ENCODE assay signal across 8 cellular contexts in the genomic region with DNA sequence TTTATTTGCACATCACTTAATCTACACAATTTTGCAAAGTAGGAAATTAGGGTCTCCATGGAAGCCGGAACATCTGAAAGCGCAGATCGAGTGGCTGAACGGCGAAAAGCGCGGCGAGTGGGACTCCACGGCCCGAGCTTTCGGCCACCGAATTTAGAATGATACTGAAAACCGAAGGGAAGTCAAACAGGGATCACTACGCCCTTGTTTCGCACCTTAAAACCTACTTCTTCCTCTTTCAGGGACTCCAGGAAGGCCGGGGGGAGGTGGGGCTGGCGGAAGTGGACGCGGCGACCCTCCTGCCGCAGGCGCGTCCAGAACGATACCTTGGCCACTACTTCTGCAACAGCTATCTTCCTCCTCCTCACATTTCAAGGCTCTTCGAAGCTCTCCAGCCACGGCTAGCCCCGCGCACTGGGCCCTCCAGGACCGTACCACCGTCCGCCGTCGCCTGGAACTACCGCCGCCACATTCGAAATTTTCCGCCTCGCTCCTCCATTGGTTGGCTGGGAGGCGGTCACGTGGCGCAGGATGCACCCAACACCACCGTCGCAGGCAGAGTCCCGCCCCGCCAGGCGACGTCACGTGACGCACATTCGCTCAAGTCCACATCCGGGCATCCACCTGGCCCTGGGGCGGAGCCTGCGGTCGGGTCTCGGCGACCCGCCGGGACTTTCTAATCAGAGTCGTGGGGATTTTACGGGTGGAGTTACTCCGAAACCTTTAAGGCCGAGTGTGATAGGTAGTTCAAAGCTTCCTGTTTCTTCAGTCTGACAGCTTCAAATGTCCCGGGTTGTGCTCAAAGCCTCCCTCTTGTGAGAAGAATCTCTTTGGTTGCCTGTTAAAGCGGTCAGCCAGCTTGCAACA. TPM values are rescaled to one million over a fixed set of nuclear protein-coding genes. Genes with fewer than 3 reads are reported as not detected.
A peak's percentile ranks its signal among the peaks of the same experiment; 100 is the strongest.
DNase-seq lines count a peak whose midpoint lies in the region; FAIRE-seq and TF ChIP-seq lines count a peak whose summit lies in the region.

A gene (minus strand): TSS at position 474 of the 867 bp plus-strand sequence. CDS start 2,179 bp downstream, outside the sequence.

- H3K27me3 ChIP-seq in H1 (replicated peaks in 1 of 4; ENCODE audit: control insufficient read depth in 3 of 4, extremely low read depth in 1 of 4, insufficient read depth in 3 of 4, low read length in 3 of 4) = no peaks in the 10 kb centered on the region

- H3K4me1 ChIP-seq in H1 (replicated peaks in 1 of 4; ENCODE audit: control insufficient read depth in 3 of 4, insufficient read depth in 4 of 4, low read length in 3 of 4) = peaks cover 0 to 9% (median under 1%) of the 10 kb centered on the region in 4 experiments; a peak in 3 of 7 replicates

- H2BK5ac ChIP-seq in H1 (ENCODE audit: low read depth, low read length) = peak within 1 kb of the TSS; percentile 93

- peak within 1 kb of the TSS; percentile 88 for H2BK12ac ChIP-seq in H1 (ENCODE audit: low read depth, low read length)

- H2BK15ac ChIP-seq in H1 (ENCODE audit: low read length) = no peak within 1 kb of the TSS

- H3K23ac ChIP-seq in H1 (ENCODE audit: insufficient read length) = no peak within 1 kb of the TSS

- peak within 1 kb of the TSS; percentile 97 for H3K18ac ChIP-seq in H1 (ENCODE audit: extremely low read depth, low read length)

- H4K20me1 ChIP-seq in H1 (replicated peaks in 1 of 2; ENCODE audit: control insufficient read depth in 1 of 2, insufficient read depth in 2 of 2, low read length in 2 of 2) = no peaks in the 10 kb centered on the region

- peak within 1 kb of the TSS; percentile 49 for H3K56ac ChIP-seq in H1 (replicated peaks; ENCODE audit: insufficient read length, low read depth, low read length)

- WGBS in H1 (ENCODE audit: extremely low coverage in 1 of 2, insufficient coverage in 1 of 2, insufficient read length in 1 of 2, insufficient replicate concordance in 2 of 2, low coverage in 1 of 2, low lambda C conversion rate in 2 of 2, missing lambda C conversion rate in 1 of 2), 2 experiments = 1% methylated on average over 56 of the region's 64 CpGs; no CpG with 5 or more reads in 1 of the 2 experiments

- no peak within 1 kb of the TSS for H3K14ac ChIP-seq in H1 (ENCODE audit: insufficient read length)

- CTCF ChIA-PET in H1 (lab: Charles Lee; ENCODE audit: partially characterized antibody) = interaction anchor here (1.1 kb wide), 1 partner anchor 277 kb away, joined by 3 read pairs; no protein-coding TSS in a partner anchor

- TF ChIP-seq EP300 in H1 (IDR thresholded peaks at IDR 0.05; ENCODE audit: borderline replicate concordance in 1 of 2, low read depth in 2 of 2, low read length in 2 of 2) = no peak

- TF ChIP-seq POLR2A in H1 (IDR thresholded peaks at IDR 0.05; ENCODE audit: control extremely low read depth in 1 of 2, low read depth in 2 of 2, low read length in 2 of 2) = peak; percentile 84 to 87

- H3K4ac ChIP-seq in H1 (replicated peaks; ENCODE audit: insufficient read length, low read depth, low read length) = no peak within 1 kb of the TSS

- TF ChIP-seq RAD21 in H1 (IDR thresholded peaks at IDR 0.05 in 1 of 2, conservative IDR thresholded peaks at IDR 0.05 in 1 of 2; ENCODE audit: low read depth in 2 of 2, low read length in 2 of 2) = no peak

- no peaks in the 10 kb centered on the region; the same call in 1 of the 2 replicates for H3K79me1 ChIP-seq in H1 (ENCODE audit: low read depth, low read length)

- DNase-seq in COLO668 (lab: John Stamatoyannopoulos, UW; ENCODE audit: unreplicated experiment) (peak; percentile 95), GM20000 (ENCODE audit: low spot score) (peak; percentile 91), HS-5 (ENCODE audit: low read depth) (peak; percentile 88), H1 (ENCODE audit: low read depth in 1 of 2, low spot score in 2 of 2) (peak; percentile 92 to 99), medulla oblongata (ENCODE audit: extremely low spot score) (peak; percentile 99)
- DNase-seq in NK-92 treated with Interleukin-12 subunit alpha and Interleukin-12 subunit beta, amount 100 ng/mL, for 24 hours (lab: John Stamatoyannopoulos, UW) = peak; percentile 96
- peak; percentile 100 for DNase-seq in activated CD8-positive, alpha-beta memory T cell treated with anti-CD3 and anti-CD28 coated beads for 24 hours
- DNase-seq in stimulated activated CD8-positive, alpha-beta memory T cell treated with anti-CD3 and anti-CD28 coated beads, Interleukin-12 subunit alpha, Interleukin-12 subunit beta, amount 100 ng/mL, for 1 hour (ENCODE audit: low read depth) = peak; percentile 100

- H3K23me2 ChIP-seq in H1 (ENCODE audit: low read depth, low read length) = peaks cover 6% of the 10 kb centered on the region

- H3K9ac ChIP-seq in H1 (replicated peaks in 1 of 4; ENCODE audit: extremely low read depth in 1 of 4, low read depth in 3 of 4, low read length in 3 of 4) = peak within 1 kb of the TSS; percentile 94 to 95 (median 94)

- peak within 1 kb of the TSS; percentile 65 to 71 for H3K4me2 ChIP-seq in H1 (ENCODE audit: insufficient read depth in 1 of 2, low read depth in 2 of 2, low read length in 2 of 2)

- peak within 1 kb of the TSS; percentile 93 for H4K5ac ChIP-seq in H1 (ENCODE audit: insufficient read length, low read depth, low read length)

- no peak within 1 kb of the TSS for H2BK120ac ChIP-seq in H1 (replicated peaks; ENCODE audit: low read depth, low read length)

- peak within 1 kb of the TSS; percentile 95 to 99 (median 98) for H3K4me3 ChIP-seq in H1 (ENCODE audit: extremely low read depth in 1 of 4, insufficient read depth in 2 of 4, low read depth in 3 of 4, low read length in 4 of 4)

- no peak within 1 kb of the TSS for H4K91ac ChIP-seq in H1 (replicated peaks; ENCODE audit: insufficient read length, low read length)

- H2AFZ ChIP-seq in H1 (ENCODE audit: low read length) = peak within 1 kb of the TSS; percentile 95

- peak within 1 kb of the TSS; percentile 96 for H4K8ac ChIP-seq in H1 (ENCODE audit: extremely low read depth, insufficient read depth, low read length)

- no peak within 1 kb of the TSS for H2AK5ac ChIP-seq in H1 (ENCODE audit: low read depth, low read length)

- TF ChIP-seq CTCF in GM20000 (IDR thresholded peaks at IDR 0.05; ENCODE audit: extremely low read depth, missing control alignments) (no peak), H1 (IDR thresholded peaks at IDR 0.05; ENCODE audit: control extremely low read depth in 1 of 3, insufficient read depth in 1 of 3, low read depth in 1 of 3, low read length in 3 of 3) (no peak; a peak in 1 of 4 replicates)

- H3K36me3 ChIP-seq in H1 (ENCODE audit: control insufficient read depth in 2 of 4, insufficient read depth in 4 of 4, low read length in 3 of 4) = peaks cover 6 to 24% (median 16%) of the 10 kb centered on the region in 4 experiments

- POLR2A ChIA-PET in H1 (lab: Charles Lee; ENCODE audit: partially characterized antibody) = interaction anchor here (0.7 to 1.6 kb wide), 5 partner anchors 30 to 163 kb away, joined by 3 to 5 read pairs (median 3); no protein-coding TSS in a partner anchor

- peaks cover 3 to 29% of the 10 kb centered on the region in 2 experiments; a peak in 3 of 4 replicates for H3K79me2 ChIP-seq in H1 (ENCODE audit: control insufficient read depth in 1 of 2, insufficient read depth in 2 of 2, low read length in 2 of 2)

- peak within 1 kb of the TSS; percentile 90 for H3K27ac ChIP-seq in H1 (ENCODE audit: low read depth, low read length)

- FAIRE-seq in H1 (lab: Jason Lieb, UNC) = peak; percentile 81

- no peaks in the 10 kb centered on the region for H3K9me3 ChIP-seq in H1 (ENCODE audit: insufficient read depth in 2 of 2, low read depth in 1 of 2, low read length in 1 of 2)

- H2BK20ac ChIP-seq in H1 (ENCODE audit: low read length) = no peak within 1 kb of the TSS

TF ChIP-seq in H1, 55 proteins besides CTCF, POLR2A, EP300 and RAD21 (continues in another document):
- no peak for TF ChIP-seq SRF (IDR thresholded peaks at IDR 0.05; ENCODE audit: low read depth, low read length)
- TF ChIP-seq, protein P1, sequence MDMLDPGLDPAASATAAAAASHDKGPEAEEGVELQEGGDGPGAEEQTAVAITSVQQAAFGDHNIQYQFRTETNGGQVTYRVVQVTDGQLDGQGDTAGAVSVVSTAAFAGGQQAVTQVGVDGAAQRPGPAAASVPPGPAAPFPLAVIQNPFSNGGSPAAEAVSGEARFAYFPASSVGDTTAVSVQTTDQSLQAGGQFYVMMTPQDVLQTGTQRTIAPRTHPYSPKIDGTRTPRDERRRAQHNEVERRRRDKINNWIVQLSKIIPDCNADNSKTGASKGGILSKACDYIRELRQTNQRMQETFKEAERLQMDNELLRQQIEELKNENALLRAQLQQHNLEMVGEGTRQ (IDR thresholded peaks at IDR 0.05; ENCODE audit: low read length) = peak; percentile 100
- TF ChIP-seq, protein P2, sequence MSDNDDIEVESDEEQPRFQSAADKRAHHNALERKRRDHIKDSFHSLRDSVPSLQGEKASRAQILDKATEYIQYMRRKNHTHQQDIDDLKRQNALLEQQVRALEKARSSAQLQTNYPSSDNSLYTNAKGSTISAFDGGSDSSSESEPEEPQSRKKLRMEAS (IDR thresholded peaks at IDR 0.05) = peak; percentile 91
- no peak for TF ChIP-seq SUZ12 (IDR thresholded peaks at IDR 0.05; ENCODE audit: low read length)
- TF ChIP-seq TAF1 (IDR thresholded peaks at IDR 0.05; ENCODE audit: low read depth, low read length) = peak; percentile 97
- no peak for TF ChIP-seq EGR1 (IDR thresholded peaks at IDR 0.05; ENCODE audit: borderline replicate concordance, low read depth, low read length)
- no peak for TF ChIP-seq CBX8 (IDR thresholded peaks at IDR 0.05; ENCODE audit: borderline replicate concordance, low read depth, low read length)
- TF ChIP-seq SIRT6 (IDR thresholded peaks at IDR 0.05; ENCODE audit: low read length) = no peak
- no peak for TF ChIP-seq NRF1 (IDR thresholded peaks at IDR 0.05; ENCODE audit: low read depth, low read length)
- TF ChIP-seq KDM5A (IDR thresholded peaks at IDR 0.05; ENCODE audit: low read length) = peak; percentile 53; the same call in 1 of the 2 replicates
- TF ChIP-seq EZH2 (IDR thresholded peaks at IDR 0.05; ENCODE audit: low read depth, low read length, severe bottlenecking) = no peak
- no peak for TF ChIP-seq SAP30 (IDR thresholded peaks at IDR 0.05; ENCODE audit: insufficient read depth, insufficient replicate concordance, low read length)
- peak; percentile 30; the same call in 1 of the 2 replicates for TF ChIP-seq SP1 (IDR thresholded peaks at IDR 0.05; ENCODE audit: low read depth, low read length)
- TF ChIP-seq GABPA (IDR thresholded peaks at IDR 0.05; ENCODE audit: borderline replicate concordance, insufficient read depth, low read length) = no peak

RNA-seq across cellular contexts. Expression of the gene that starts here (rescaled TPM):
- 34.6 and 36.4 TPM in 2 replicates for total RNA-seq in H1 (2021; fragmentation: NEBNext Ultra II Directional; extraction: Animal tissue kit (Norgen Biotek cat#: 25700))
- 5.7 and 6.9 TPM in 2 replicates for polyA plus RNA-seq in H1 (2011; rRNA removed)
- polyA plus RNA-seq in H1 (2011; cell fraction: cytosol; rRNA removed) = 6.2 TPM
- 7.4 TPM for polyA plus RNA-seq in H1 (2011; cell fraction: nucleus; rRNA removed)
- polyA plus RNA-seq in H1 (2012, experiment 1 of 2) = 12.3 to 21.3 TPM (median 14.7 TPM) in 4 replicates
- polyA plus RNA-seq in H1 (2012, experiment 2 of 2) = 3.0 TPM
- 29.5 TPM for polyA plus RNA-seq in H1 (2013, experiment 1 of 2)
- polyA plus RNA-seq in H1 (2013, experiment 2 of 2) = 27.9 TPM
- 6.2 and 10.8 TPM in 2 replicates for polyA minus RNA-seq in H1 (2011; rRNA and poly(A)+ RNA removed)
- polyA minus RNA-seq in H1 (2011; cell fraction: cytosol; rRNA and poly(A)+ RNA removed) = 12.3 TPM
- polyA minus RNA-seq in H1 (2011; cell fraction: nucleus; rRNA and poly(A)+ RNA removed) = 20.6 TPM

Comparison
In these comparisons a context has a peak if more than half of its experiments do, and no peak if none do; other contexts are left out.
1. Peak in every context shown above with its lines: DNase-seq, H3K4me3 ChIP-seq and H3K27ac ChIP-seq.